In genomic region chr14:37416264-37416663, GRCh38 we compare ENCODE assay signal across 10 cellular contexts.
"Had no signal": no experiment of that assay in that cellular context is flagged by ENCODE, and none has a peak within 500 bp of the region (broad histone marks: within the 10 kb centered on the region; RNA-seq: fewer than 3 reads in every experiment).

No MANE protein-coding gene starts in this region.

- H3K4me1 ChIP-seq: HAP-1 had no signal

- H3K27ac ChIP-seq: GM23248, HL-60 had no signal

- ATAC-seq: HCT116, K562 had no signal

- DNase-seq: GM23248, GOT3, H7, HFFc6, IMR-90, KG1 had no signal

- H2AFZ ChIP-seq: GM23248 had no signal

- H3K9me3 ChIP-seq: HAP-1 had no signal

- H3K4me3 ChIP-seq: GM23248, HAP-1, K562 had no signal

- H3K36me3 ChIP-seq: HAP-1 had no signal

- H3K9ac ChIP-seq: GM23248 had no signal
